17 cellular contexts compared by ENCODE assay signal in genomic region chr1:21605012-21605715, GRCh38.
DNase-seq lines count a peak whose midpoint lies in the region; TF ChIP-seq lines count a peak whose summit lies in the region.
"Had no signal": no experiment of that assay in that cellular context is flagged by ENCODE, and none has a peak within 500 bp of the region (broad histone marks: within the 10 kb centered on the region; RNA-seq: fewer than 3 reads in every experiment).

No MANE protein-coding gene starts in this region.

- DNase-seq in GM12864 (ENCODE audit: low read depth), result no peak
- no peak for DNase-seq in WERI-Rb-1
- DNase-seq in epithelial cell of proximal tubule (ENCODE audit: low read depth), result no peak
- DNase-seq in NCI-H187 (lab: John Stamatoyannopoulos, UW), result no peak
- DNase-seq in H7, result no peak
- DNase-seq in NK-92 treated with Interleukin-12 subunit alpha and Interleukin-12 subunit beta, amount 100 ng/mL, for 24 hours (lab: John Stamatoyannopoulos, UW), result no peak
- DNase-seq: Calu3, HCEC 1CT, MM.1S, NCI-H2029 treated with DMSO at 0.1 percent for 48 hours, NCI-H526 treated with DMSO at 0.1 percent for 48 hours, SHP77, T-helper 1 cell had no signal

- H3K4me3 ChIP-seq in GM12864 (ENCODE audit: low read depth, low read length) (no peak overlapping the region), GM12875 (ENCODE audit: low read depth, low read length) (no peak overlapping the region), WERI-Rb-1 (ENCODE audit: low read depth, low read length) (no peak overlapping the region), epithelial cell of proximal tubule (ENCODE audit: low read depth, low read length) (no peak overlapping the region), H7 (ENCODE audit: insufficient read depth, low read depth, low read length) (no peak overlapping the region)
- H3K4me3 ChIP-seq: GM23338 had no signal

- H3K27me3 ChIP-seq in WERI-Rb-1 (ENCODE audit: insufficient read depth, low read depth, severe bottlenecking) (no peaks in the 10 kb centered on the region), H7 (ENCODE audit: control insufficient read depth, insufficient read depth, low read length) (no peaks in the 10 kb centered on the region)

- peak; percentile 14 for TF ChIP-seq CTCF in GM12864 (IDR thresholded peaks at IDR 0.05; ENCODE audit: low read depth, low read length, missing control alignments)
- TF ChIP-seq CTCF in GM12875 (IDR thresholded peaks at IDR 0.05; ENCODE audit: borderline replicate concordance, insufficient read depth, low read depth, low read length), result 0 out of 2 replicates have a peak, but pooled peaks have one; percentile 2
- peak; percentile 38; the same call in 1 of the 2 replicates for TF ChIP-seq CTCF in WERI-Rb-1 (IDR thresholded peaks at IDR 0.05; ENCODE audit: low read depth, low read length)
- peak; percentile 14 for TF ChIP-seq CTCF in epithelial cell of proximal tubule (conservative IDR thresholded peaks at IDR 0.05; ENCODE audit: low read depth, low read length)

- H3K9me3 ChIP-seq in WERI-Rb-1 (ENCODE audit: severe bottlenecking), result no peaks in the 10 kb centered on the region

- H3K36me3 ChIP-seq in WERI-Rb-1 (no peaks in the 10 kb centered on the region), H7 (replicated peaks; ENCODE audit: control insufficient read depth, insufficient read depth, low read length) (no peaks in the 10 kb centered on the region)

- H3K27ac ChIP-seq in WERI-Rb-1, result no peak overlapping the region
- H3K27ac ChIP-seq: KMS-11, RWPE1 had no signal
